ENCODE assay signal across 1 cellular context in genomic region chr22:22336333-22336732, GRCh38.
A peak's percentile ranks its signal among the peaks of the same experiment; 100 is the strongest.
TF ChIP-seq lines count a peak whose summit lies in the region.

No MANE protein-coding gene starts in this region.

TF ChIP-seq in K562, 482 proteins besides CTCF, POLR2A, EP300 and RAD21 (continued from another document):
- TF ChIP-seq, protein P1, sequence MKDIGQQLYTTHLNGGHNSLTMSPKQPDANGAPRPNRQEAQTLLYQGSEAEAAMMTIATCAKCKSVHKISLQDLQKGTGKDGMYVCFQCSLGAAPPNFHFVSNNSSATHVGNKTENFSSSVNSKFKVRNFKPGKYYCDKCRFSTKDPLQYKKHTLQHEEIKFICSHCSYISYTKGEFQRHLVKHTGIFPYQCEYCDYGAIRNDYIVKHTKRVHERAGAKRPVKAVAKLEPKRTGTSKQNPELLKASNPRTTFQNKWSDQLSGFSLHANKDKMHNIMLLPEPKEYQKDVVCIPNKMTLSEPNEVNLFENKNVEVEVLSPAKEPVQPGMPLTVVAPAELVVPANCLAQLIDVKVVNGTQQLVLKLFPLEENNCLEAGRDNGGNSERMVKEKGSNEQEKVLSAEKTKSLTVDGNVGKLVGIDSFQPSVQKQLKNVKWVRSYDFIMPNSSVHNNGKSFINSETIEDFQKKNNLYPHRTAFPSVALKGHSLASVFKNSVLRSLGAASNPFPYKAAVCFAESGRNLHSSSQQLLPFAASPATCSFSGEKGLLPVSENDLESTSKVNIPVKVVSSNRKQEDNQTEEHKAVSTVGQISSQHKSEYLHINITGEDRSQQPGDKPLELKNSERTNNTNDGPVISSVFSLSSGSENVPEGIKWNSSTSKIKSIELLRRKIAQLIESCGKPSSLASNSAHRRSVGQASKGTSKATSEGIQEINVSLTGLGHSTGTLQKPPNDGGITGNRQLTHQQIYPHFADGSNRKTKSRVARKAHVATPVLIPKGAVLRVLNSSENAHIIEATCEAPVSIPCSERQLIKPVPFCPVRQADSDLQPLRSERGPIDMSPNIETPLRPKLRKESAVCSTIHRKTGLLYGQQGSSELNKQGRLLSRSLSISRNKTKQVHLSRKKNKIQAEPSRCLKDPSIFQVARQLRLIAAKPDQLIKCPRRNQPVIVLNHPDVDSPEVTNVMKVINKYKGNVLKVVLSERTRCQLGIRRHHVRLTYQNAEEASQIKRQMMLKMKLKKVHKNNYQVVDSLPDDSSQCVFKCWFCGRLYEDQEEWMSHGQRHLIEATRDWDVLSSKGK (CRISPR knock-in tag; IDR thresholded peaks at IDR 0.05): peak; percentile 37; the same call in 1 of the 2 replicates
- peak; percentile 98 for TF ChIP-seq ZNF146 (CRISPR knock-in tag; IDR thresholded peaks at IDR 0.05; ENCODE audit: unreplicated experiment)
- peak; percentile 75 for TF ChIP-seq RBM25 (IDR thresholded peaks at IDR 0.05; ENCODE audit: low read depth, low read length, severe bottlenecking)
- TF ChIP-seq ZNF3 (CRISPR knock-in tag; IDR thresholded peaks at IDR 0.05): 0 out of 2 replicates have a peak, but pooled peaks have one; percentile 17
- TF ChIP-seq KDM1A (IDR thresholded peaks at IDR 0.05): peak; percentile 10 to 23; a peak in 1 of 4 replicates
- peak; percentile 32; the same call in 1 of the 2 replicates for TF ChIP-seq TGIF2 (CRISPR knock-in tag; IDR thresholded peaks at IDR 0.05)
- TF ChIP-seq, protein P2, sequence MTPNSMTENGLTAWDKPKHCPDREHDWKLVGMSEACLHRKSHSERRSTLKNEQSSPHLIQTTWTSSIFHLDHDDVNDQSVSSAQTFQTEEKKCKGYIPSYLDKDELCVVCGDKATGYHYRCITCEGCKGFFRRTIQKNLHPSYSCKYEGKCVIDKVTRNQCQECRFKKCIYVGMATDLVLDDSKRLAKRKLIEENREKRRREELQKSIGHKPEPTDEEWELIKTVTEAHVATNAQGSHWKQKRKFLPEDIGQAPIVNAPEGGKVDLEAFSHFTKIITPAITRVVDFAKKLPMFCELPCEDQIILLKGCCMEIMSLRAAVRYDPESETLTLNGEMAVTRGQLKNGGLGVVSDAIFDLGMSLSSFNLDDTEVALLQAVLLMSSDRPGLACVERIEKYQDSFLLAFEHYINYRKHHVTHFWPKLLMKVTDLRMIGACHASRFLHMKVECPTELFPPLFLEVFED (CRISPR knock-in tag; conservative IDR thresholded peaks at IDR 0.05): 0 out of 2 replicates have a peak, but pooled peaks have one; percentile 11
- 0 out of 2 replicates have a peak, but pooled peaks have one; percentile 15 for TF ChIP-seq GTF2A2 (tag; IDR thresholded peaks at IDR 0.05)
